In genomic region chr5:139403418-139403786, GRCh38 we compare ENCODE assay signal across 8 cellular contexts. TPM values are rescaled to one million over a fixed set of nuclear protein-coding genes. Genes with fewer than 3 reads are reported as not detected.
DNase-seq lines count a peak whose midpoint lies in the region; ATAC-seq and TF ChIP-seq lines count a peak whose summit lies in the region.

No MANE protein-coding gene starts in this region.

- H3K27me3 ChIP-seq in right lobe of liver (no peaks in the 10 kb centered on the region), upper lobe of left lung (no peaks in the 10 kb centered on the region)

- H3K9me3 ChIP-seq in right lobe of liver (no peaks in the 10 kb centered on the region), upper lobe of left lung (no peaks in the 10 kb centered on the region)

- TF ChIP-seq POLR2A in right lobe of liver (IDR thresholded peaks at IDR 0.05) (no peak), upper lobe of left lung (IDR thresholded peaks at IDR 0.05) (no peak)

- H3K36me3 Mint-ChIP-seq in activated T-cell treated with anti-CD3 and anti-CD28 coated beads, Interleukin-2, amount 50 U/mL, for 4 hours (ENCODE audit: insufficient read depth) = peaks cover 4% of the 10 kb centered on the region

- 34% methylated on average over 6 of the region's 7 CpGs for WGBS in right lobe of liver (ENCODE audit: insufficient coverage, low coverage, low lambda C conversion rate, missing lambda C conversion rate)
- WGBS in upper lobe of left lung, 2 donors = 22% methylated on average over 7 of the region's 7 CpGs

- H3K36me3 ChIP-seq in right lobe of liver (no peaks in the 10 kb centered on the region), upper lobe of left lung (no peaks in the 10 kb centered on the region)

- no peak for TF ChIP-seq EP300 in upper lobe of left lung (IDR thresholded peaks at IDR 0.05)

- H3K4me1 ChIP-seq in right lobe of liver (peaks cover 0 to 4% (median 0%) of the 10 kb centered on the region in 4 donors), upper lobe of left lung (peaks cover 13 to 18% (median 15%) of the 10 kb centered on the region in 4 donors)

- ATAC-seq in activated T-cell treated with anti-CD3 and anti-CD28 coated beads, Interleukin-2, amount 50 U/mL, for 4 hours = no peak
- ATAC-seq in right lobe of liver (no peak), upper lobe of left lung (ENCODE audit: low FRiP score in 2 of 2) (no peak)

- peak overlapping the region; percentile 54 for H3K4me3 ChIP-seq in astrocyte of the cerebellum (ENCODE audit: low read depth, low read length)
- peak overlapping the region; percentile 56 to 71 (median 60) for H3K4me3 ChIP-seq in right lobe of liver
- H3K4me3 ChIP-seq in upper lobe of left lung = peak overlapping the region; percentile 18 to 62 (median 56)

- TF ChIP-seq CTCF in astrocyte of the cerebellum (IDR thresholded peaks at IDR 0.05; ENCODE audit: low read depth, low read length, missing control alignments) (no peak), right lobe of liver (IDR thresholded peaks at IDR 0.05) (no peak), upper lobe of left lung (IDR thresholded peaks at IDR 0.05) (no peak)

- H3K27ac ChIP-seq in right lobe of liver = peak overlapping the region; percentile 56 to 78 (median 72)
- H3K27ac ChIP-seq in upper lobe of left lung = peak overlapping the region; percentile 86 to 95 (median 89)

- in situ Hi-C loops in astrocyte of the cerebellum (cut with HindIII; ENCODE audit: low sequenced_read_pairs) = no loop called here

- H3K4me3 Mint-ChIP-seq in activated T-cell treated with anti-CD3 and anti-CD28 coated beads, Interleukin-2, amount 50 U/mL, for 4 hours = peak overlapping the region; percentile 87

- intact Hi-C loops in right lobe of liver (cut with DNase I) = no loop called here

- no peaks in the 10 kb centered on the region for H3K9me3 Mint-ChIP-seq in activated T-cell treated with anti-CD3 and anti-CD28 coated beads, Interleukin-2, amount 50 U/mL, for 4 hours

- DNase-seq in activated T-cell treated with anti-CD3 and anti-CD28 coated beads, Interleukin-2, amount 50 U/mL, for 4 hours = no peak
- DNase-seq in activated T-cell treated with anti-CD3 and anti-CD28 coated beads, Interleukin-2, amount 50 U/mL, for 1 hour = no peak
- DNase-seq in astrocyte of the cerebellum (ENCODE audit: low read depth) (no peak), right lobe of liver (no peak), upper lobe of left lung (no peak), iPS-NIHi11 (ENCODE audit: low spot score) (no peak), COLO829 (ENCODE audit: low spot score) (no peak), SHP77 (lab: John Stamatoyannopoulos, UW) (no peak)

- peaks cover 39% of the 10 kb centered on the region for H3K4me1 Mint-ChIP-seq in activated T-cell treated with anti-CD3 and anti-CD28 coated beads, Interleukin-2, amount 50 U/mL, for 4 hours (ENCODE audit: low read depth)

- no peaks in the 10 kb centered on the region for H3K27me3 Mint-ChIP-seq in activated T-cell treated with anti-CD3 and anti-CD28 coated beads, Interleukin-2, amount 50 U/mL, for 4 hours (ENCODE audit: low read depth)

RNA-seq across cellular contexts. Expression of gene SPATA24, which starts 0.5 kb away (rescaled TPM):
- 1 to 10 TPM; 2.4 to 3.6 (median 2.6) TPM for total RNA-seq in activated T-cell treated with anti-CD3 and anti-CD28 coated beads, Interleukin-2, amount 50 U/mL, for 4 hours
- total RNA-seq in right lobe of liver (1 to 10 TPM; 1.5 to 4.0 (median 2.6) TPM), upper lobe of left lung (1 to 10 TPM in 5 of 6 donors, not detected in 1; 2.9 to 6.3 (median 4.8) TPM)

RNA-seq across cellular contexts. Expression of gene PROB1, which starts 8.5 kb away (rescaled TPM):
- total RNA-seq in activated T-cell treated with anti-CD3 and anti-CD28 coated beads, Interleukin-2, amount 50 U/mL, for 4 hours = 1 to 10 TPM; 2.2 to 4.8 (median 4.1) TPM
- total RNA-seq in right lobe of liver (under 1 TPM; 0.25 to 0.51 (median 0.41) TPM), upper lobe of left lung (1 to 10 TPM in 2 of 6 donors, under 1 TPM in 4; 0.33 to 2.1 (median 0.95) TPM)

RNA-seq across cellular contexts. Expression of gene MZB1, which starts 13.7 kb away (rescaled TPM):
- total RNA-seq in activated T-cell treated with anti-CD3 and anti-CD28 coated beads, Interleukin-2, amount 50 U/mL, for 4 hours = 1 to 10 TPM; 1.8 to 5.0 (median 2.5) TPM
- total RNA-seq in right lobe of liver = 1 to 10 TPM in 3 of 6 experiments, under 1 TPM in 3; 0.37 to 5.1 (median 1.1) TPM
- 10 to 100 TPM in 4 of 6 donors, 1 to 10 TPM in 2; 1.5 to 30.7 (median 15.5) TPM for total RNA-seq in upper lobe of left lung

RNA-seq across cellular contexts. Expression of gene SLC23A1, which starts 20.3 kb away (rescaled TPM):
- not detected for total RNA-seq in activated T-cell treated with anti-CD3 and anti-CD28 coated beads, Interleukin-2, amount 50 U/mL, for 4 hours
- total RNA-seq in right lobe of liver (10 to 100 TPM; 11.7 to 51.0 (median 22.8) TPM), upper lobe of left lung (10 to 100 TPM in 1 of 6 donors, 1 to 10 TPM in 4, not detected in 1; 1.1 to 20.1 (median 1.8) TPM)

RNA-seq across cellular contexts. Expression of gene DNAJC18, which starts 35.9 kb away (rescaled TPM):
- total RNA-seq in activated T-cell treated with anti-CD3 and anti-CD28 coated beads, Interleukin-2, amount 50 U/mL, for 4 hours = 10 to 100 TPM; 22.7 to 32.8 (median 26.2) TPM
- total RNA-seq in right lobe of liver = 1 to 10 TPM in 2 of 6 experiments, under 1 TPM in 4; 0.37 to 2.9 (median 0.75) TPM
- 10 to 100 TPM in 1 of 6 donors, 1 to 10 TPM in 5; 1.0 to 11.6 (median 6.3) TPM for total RNA-seq in upper lobe of left lung
